In the genomic region with DNA sequence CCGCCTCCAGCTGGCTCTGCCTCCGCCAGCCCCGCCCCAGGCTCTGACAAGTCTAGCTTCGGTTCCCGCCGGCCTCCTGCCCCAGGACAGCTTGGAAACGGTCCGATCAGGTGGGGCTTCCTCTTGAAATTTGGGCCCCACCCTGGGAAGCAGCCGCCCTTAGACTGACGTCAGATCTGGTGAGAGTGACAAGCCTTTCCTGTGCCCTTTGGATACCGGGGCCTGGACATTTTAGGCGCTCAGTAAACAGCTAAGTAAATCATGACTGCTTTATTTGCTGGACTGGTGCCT, we compare ENCODE assay signal across 8 cellular contexts. TPM values are rescaled to one million over a fixed set of nuclear protein-coding genes. Genes with fewer than 3 reads are reported as not detected.
DNase-seq lines count a peak whose midpoint lies in the region; ATAC-seq and TF ChIP-seq lines count a peak whose summit lies in the region.

No MANE protein-coding gene starts in this region.

- no peaks in the 10 kb centered on the region for H3K9me3 Mint-ChIP-seq in activated T-helper 1 cell treated with anti-CD3 and anti-CD28 coated beads, Interleukin-12 subunit alpha, Interleukin-12 subunit beta, Interleukin-2, Interleukin-4 antibody, amounts not matched to agents 30 ng/mL and 10 ng/mL and 1 ng/mL, durations not matched to agents 14 hours and 24 hours and 36 hours
- no peaks in the 10 kb centered on the region for H3K9me3 Mint-ChIP-seq in stimulated activated naive B cell treated with anti-CD40 and anti-IgM and Interleukin-4, amounts not matched to agents 10 μg/mL and 1 μg/mL and 100 μg/mL, for 72 hours

- no peaks in the 10 kb centered on the region for H3K36me3 Mint-ChIP-seq in activated T-helper 1 cell treated with anti-CD3 and anti-CD28 coated beads, Interleukin-12 subunit alpha, Interleukin-12 subunit beta, Interleukin-2, Interleukin-4 antibody, amounts not matched to agents 30 ng/mL and 10 ng/mL and 1 ng/mL, durations not matched to agents 14 hours and 24 hours and 36 hours (ENCODE audit: low read depth)
- peaks cover 14 to 21% of the 10 kb centered on the region in 2 donors for H3K36me3 Mint-ChIP-seq in stimulated activated naive B cell treated with anti-CD40 and anti-IgM and Interleukin-4, amounts not matched to agents 10 μg/mL and 1 μg/mL and 100 μg/mL, for 72 hours

- peak overlapping the region; percentile 95 for H3K27ac Mint-ChIP-seq in activated T-helper 1 cell treated with anti-CD3 and anti-CD28 coated beads, Interleukin-12 subunit alpha, Interleukin-12 subunit beta, Interleukin-2, Interleukin-4 antibody, amounts not matched to agents 30 ng/mL and 10 ng/mL and 1 ng/mL, durations not matched to agents 14 hours and 24 hours and 36 hours
- H3K27ac Mint-ChIP-seq in stimulated activated naive B cell treated with anti-CD40 and anti-IgM and Interleukin-4, amounts not matched to agents 10 μg/mL and 1 μg/mL and 100 μg/mL, for 72 hours: peak overlapping the region; percentile 100

- H3K4me3 Mint-ChIP-seq in activated T-helper 1 cell treated with anti-CD3 and anti-CD28 coated beads, Interleukin-12 subunit alpha, Interleukin-12 subunit beta, Interleukin-2, Interleukin-4 antibody, amounts not matched to agents 30 ng/mL and 10 ng/mL and 1 ng/mL, durations not matched to agents 14 hours and 24 hours and 36 hours: peak overlapping the region; percentile 94
- H3K4me3 Mint-ChIP-seq in stimulated activated naive B cell treated with anti-CD40 and anti-IgM and Interleukin-4, amounts not matched to agents 10 μg/mL and 1 μg/mL and 100 μg/mL, for 72 hours: peak overlapping the region; percentile 98

- peaks cover 3% of the 10 kb centered on the region for H3K4me1 ChIP-seq in iPS-15b (ENCODE audit: control insufficient read depth, insufficient read depth, low read length)

- H3K9me3 ChIP-seq in iPS-15b (ENCODE audit: control insufficient read depth, insufficient read depth, low read length): no peaks in the 10 kb centered on the region

- H3K4me3 ChIP-seq in HFF-Myc (replicated peaks; ENCODE audit: low read depth, low read length) (peak overlapping the region; percentile 38), iPS-15b (ENCODE audit: low read depth, low read length) (peak overlapping the region; percentile 45)

- peak overlapping the region; percentile 76 for H3K9ac ChIP-seq in iPS-15b (ENCODE audit: low read depth, low read length)

- ATAC-seq in stimulated activated naive B cell treated with anti-CD40 and anti-IgM and Interleukin-4, amounts not matched to agents 10 μg/mL and 1 μg/mL and 100 μg/mL, for 72 hours (replicated peaks): no peak
- no peak for ATAC-seq in activated CD4-positive, CD25-positive, alpha-beta regulatory T cell treated with anti-CD3 and anti-CD28 coated beads, Interleukin-2, amount 50 U/mL, for 24 hours
- no peak for ATAC-seq in HG03565 (IDR thresholded peaks at IDR 0.05; ENCODE audit: unreplicated experiment)

- intact Hi-C loops in activated T-helper 1 cell treated with anti-CD3 and anti-CD28 coated beads, Interleukin-12 subunit alpha, Interleukin-12 subunit beta, Interleukin-2, Interleukin-4 antibody, amounts not matched to agents 30 ng/mL and 10 ng/mL and 1 ng/mL, durations not matched to agents 14 hours and 24 hours and 36 hours (cut with micrococcal nuclease): loop anchor here (1.0 to 5.0 kb wide), 16 partner anchors 22 to 1899 kb away; a partner anchor contains a TSS

- peaks cover 2% of the 10 kb centered on the region for H3K36me3 ChIP-seq in iPS-15b (ENCODE audit: control insufficient read depth, insufficient read depth, low read length)

- H3K27me3 ChIP-seq in iPS-15b (ENCODE audit: control insufficient read depth, insufficient read depth, low read length): no peaks in the 10 kb centered on the region

- no peak for DNase-seq in HFF-Myc (ENCODE audit: extremely low read depth, low read depth)
- no peak for DNase-seq in activated T-helper 1 cell treated with anti-CD3 and anti-CD28 coated beads, Interleukin-12 subunit alpha, Interleukin-12 subunit beta, Interleukin-2, Interleukin-4 antibody, amounts not matched to agents 30 ng/mL and 10 ng/mL and 1 ng/mL, durations not matched to agents 14 hours and 24 hours and 36 hours (ENCODE audit: low spot score)
- no peak for DNase-seq in stimulated activated naive B cell treated with anti-CD40 and anti-IgM and Interleukin-4, amounts not matched to agents 10 μg/mL and 1 μg/mL and 100 μg/mL, for 72 hours
- DNase-seq in NCI-H526 (lab: John Stamatoyannopoulos, UW): no peak
- no peak for DNase-seq in NK-92 treated with Interleukin-12 subunit alpha and Interleukin-12 subunit beta, amount 100 ng/mL, for 24 hours (lab: John Stamatoyannopoulos, UW)

- TF ChIP-seq CTCF in HFF-Myc (IDR thresholded peaks at IDR 0.05; ENCODE audit: low read depth, low read length, missing control alignments): no peak

- H3K4me1 Mint-ChIP-seq in activated T-helper 1 cell treated with anti-CD3 and anti-CD28 coated beads, Interleukin-12 subunit alpha, Interleukin-12 subunit beta, Interleukin-2, Interleukin-4 antibody, amounts not matched to agents 30 ng/mL and 10 ng/mL and 1 ng/mL, durations not matched to agents 14 hours and 24 hours and 36 hours (ENCODE audit: low read depth): peaks cover 15% of the 10 kb centered on the region
- H3K4me1 Mint-ChIP-seq in stimulated activated naive B cell treated with anti-CD40 and anti-IgM and Interleukin-4, amounts not matched to agents 10 μg/mL and 1 μg/mL and 100 μg/mL, for 72 hours: peaks cover 25 to 43% of the 10 kb centered on the region in 2 donors

- H3K27me3 Mint-ChIP-seq in activated T-helper 1 cell treated with anti-CD3 and anti-CD28 coated beads, Interleukin-12 subunit alpha, Interleukin-12 subunit beta, Interleukin-2, Interleukin-4 antibody, amounts not matched to agents 30 ng/mL and 10 ng/mL and 1 ng/mL, durations not matched to agents 14 hours and 24 hours and 36 hours (ENCODE audit: insufficient read depth): peaks cover 1% of the 10 kb centered on the region
- no peaks in the 10 kb centered on the region for H3K27me3 Mint-ChIP-seq in stimulated activated naive B cell treated with anti-CD40 and anti-IgM and Interleukin-4, amounts not matched to agents 10 μg/mL and 1 μg/mL and 100 μg/mL, for 72 hours

RNA-seq across cellular contexts. Expression of a gene that starts 0.4 kb away (rescaled TPM):
- total RNA-seq in activated T-helper 1 cell treated with anti-CD3 and anti-CD28 coated beads, Interleukin-12 subunit alpha, Interleukin-12 subunit beta, Interleukin-2, Interleukin-4 antibody, amounts not matched to agents 30 ng/mL and 10 ng/mL and 1 ng/mL, durations not matched to agents 14 hours and 24 hours and 36 hours: 7.9 and 8.0 TPM in 2 replicates

RNA-seq across cellular contexts. Expression of a gene that starts 0.4 kb away (rescaled TPM):
- total RNA-seq in activated T-helper 1 cell treated with anti-CD3 and anti-CD28 coated beads, Interleukin-12 subunit alpha, Interleukin-12 subunit beta, Interleukin-2, Interleukin-4 antibody, amounts not matched to agents 30 ng/mL and 10 ng/mL and 1 ng/mL, durations not matched to agents 14 hours and 24 hours and 36 hours: 18.1 and 19.6 TPM in 2 replicates

RNA-seq across cellular contexts. Expression of a gene that starts 3.8 kb away (rescaled TPM):
- total RNA-seq in activated T-helper 1 cell treated with anti-CD3 and anti-CD28 coated beads, Interleukin-12 subunit alpha, Interleukin-12 subunit beta, Interleukin-2, Interleukin-4 antibody, amounts not matched to agents 30 ng/mL and 10 ng/mL and 1 ng/mL, durations not matched to agents 14 hours and 24 hours and 36 hours: 0.12 and 0.36 TPM in 2 replicates

RNA-seq across cellular contexts. Expression of a gene that starts 7.4 kb away (rescaled TPM):
- 215 TPM in 2 replicates for total RNA-seq in activated T-helper 1 cell treated with anti-CD3 and anti-CD28 coated beads, Interleukin-12 subunit alpha, Interleukin-12 subunit beta, Interleukin-2, Interleukin-4 antibody, amounts not matched to agents 30 ng/mL and 10 ng/mL and 1 ng/mL, durations not matched to agents 14 hours and 24 hours and 36 hours

RNA-seq across cellular contexts. Expression of a gene that starts 20.7 kb away (rescaled TPM):
- total RNA-seq in activated T-helper 1 cell treated with anti-CD3 and anti-CD28 coated beads, Interleukin-12 subunit alpha, Interleukin-12 subunit beta, Interleukin-2, Interleukin-4 antibody, amounts not matched to agents 30 ng/mL and 10 ng/mL and 1 ng/mL, durations not matched to agents 14 hours and 24 hours and 36 hours: not detected in 2 replicates
